Comparison of ENCODE assay signal across 1 cellular context in the genomic region with DNA sequence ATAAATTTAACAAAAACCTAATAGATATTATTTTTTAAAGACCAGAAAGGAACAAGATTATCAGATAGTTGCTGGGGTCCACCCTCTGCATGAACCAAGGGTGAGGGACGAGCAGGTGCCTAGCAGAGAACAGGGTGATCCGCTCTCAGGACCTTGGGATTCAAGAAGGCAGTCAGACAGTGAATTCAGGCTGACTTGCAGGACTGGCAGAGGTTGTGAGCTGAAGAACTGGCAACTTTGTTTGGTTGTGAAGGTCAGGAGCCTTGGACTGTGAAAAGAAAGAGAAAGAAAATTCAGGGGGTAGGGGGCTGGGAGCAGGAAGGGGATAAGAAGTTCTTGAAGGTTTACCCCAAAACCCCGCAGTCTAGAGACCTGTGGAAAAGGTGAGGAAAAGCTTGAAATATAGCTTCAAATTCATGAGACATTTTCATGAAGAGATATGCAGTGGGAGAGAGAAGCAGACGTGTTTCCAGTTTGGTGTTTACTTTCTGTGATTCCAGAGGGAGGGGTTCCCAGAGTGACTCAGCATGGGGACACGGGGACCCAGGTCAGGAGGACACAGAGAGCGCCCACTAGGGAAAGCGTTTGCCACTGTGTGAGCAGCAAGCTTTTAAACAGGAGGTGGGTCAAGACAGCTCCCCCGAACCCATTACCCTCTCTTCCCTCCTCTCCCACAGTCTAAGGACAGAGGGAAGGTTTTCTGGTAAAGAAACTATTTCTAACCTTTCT.
A peak's percentile ranks its signal among the peaks of the same experiment; 100 is the strongest.
TF ChIP-seq lines count a peak whose summit lies in the region.

No MANE protein-coding gene starts in this region.

TF ChIP-seq in K562, 482 proteins besides CTCF, POLR2A, EP300 and RAD21:
- TF ChIP-seq SMARCE1 (IDR thresholded peaks at IDR 0.05) (0 out of 2 replicates have a peak, but pooled peaks have one; percentile 16), CBX5 (IDR thresholded peaks at IDR 0.05; ENCODE audit: borderline replicate concordance, low read depth) (no peak), PHTF2 (CRISPR knock-in tag; IDR thresholded peaks at IDR 0.05) (no peak), MAZ (CRISPR knock-in tag; conservative IDR thresholded peaks at IDR 0.05 in 1 of 2, IDR thresholded peaks at IDR 0.05 in 1 of 2) (peak in 1 of 2 experiments; percentile 62; a peak in 2 of 4 replicates), RCOR1 (IDR thresholded peaks at IDR 0.05; ENCODE audit: borderline replicate concordance in 1 of 2, low read depth in 2 of 2, low read length in 2 of 2) (0 out of 4 replicates have a peak, but pooled peaks of 1 of the 2 experiments have one; percentile 10), JUN (IDR thresholded peaks at IDR 0.05; ENCODE audit: borderline replicate concordance, low read depth, low read length) (0 out of 2 replicates have a peak, but pooled peaks have one; percentile 46), JUN (CRISPR knock-in tag; IDR thresholded peaks at IDR 0.05; ENCODE audit: borderline replicate concordance) (no peak), FOXA3 (CRISPR knock-in tag; conservative IDR thresholded peaks at IDR 0.05 in 1 of 2, IDR thresholded peaks at IDR 0.05 in 1 of 2) (peak; percentile 38 to 43; a peak in 1 of 4 replicates), C11orf30 (IDR thresholded peaks at IDR 0.05; ENCODE audit: low read depth) (peak; percentile 84), ARID1B (IDR thresholded peaks at IDR 0.05) (0 out of 2 replicates have a peak, but pooled peaks have one; percentile 10), RUNX1 (IDR thresholded peaks at IDR 0.05; ENCODE audit: low read depth) (no peak), ZNF316 (IDR thresholded peaks at IDR 0.05) (peak; percentile 69), MAFF (IDR thresholded peaks at IDR 0.05; ENCODE audit: low read length) (peak; percentile 70), NFE2 (IDR thresholded peaks at IDR 0.05; ENCODE audit: low read depth) (peak; percentile 94), LEF1 (IDR thresholded peaks at IDR 0.05) (no peak), FOXK2 (conservative IDR thresholded peaks at IDR 0.05 in 1 of 2, IDR thresholded peaks at IDR 0.05 in 1 of 2; ENCODE audit: low read depth in 2 of 2) (peak; percentile 93), RAD51 (IDR thresholded peaks at IDR 0.05; ENCODE audit: borderline replicate concordance, low read depth) (no peak), SMARCA4 (IDR thresholded peaks at IDR 0.05) (0 out of 2 replicates have a peak, but pooled peaks have one; percentile 16), MAFG (tag; conservative IDR thresholded peaks at IDR 0.05) (peak; percentile 78), NFE2L1 (tag; IDR thresholded peaks at IDR 0.05; ENCODE audit: borderline replicate concordance, low read depth) (peak; percentile 25; the same call in 1 of the 2 replicates), FOSL1 (tag; conservative IDR thresholded peaks at IDR 0.05) (peak; percentile 48), JUND (IDR thresholded peaks at IDR 0.05; ENCODE audit: borderline replicate concordance, low read depth, low read length) (peak; percentile 65; the same call in 1 of the 2 replicates), JUND (tag; IDR thresholded peaks at IDR 0.05; ENCODE audit: borderline replicate concordance, low read depth, low read length) (peak; percentile 57; the same call in 1 of the 3 replicates), MAFK (IDR thresholded peaks at IDR 0.05; ENCODE audit: low read length) (peak; percentile 71)
- TF ChIP-seq, protein P1, sequence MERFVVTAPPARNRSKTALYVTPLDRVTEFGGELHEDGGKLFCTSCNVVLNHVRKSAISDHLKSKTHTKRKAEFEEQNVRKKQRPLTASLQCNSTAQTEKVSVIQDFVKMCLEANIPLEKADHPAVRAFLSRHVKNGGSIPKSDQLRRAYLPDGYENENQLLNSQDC (CRISPR knock-in tag; IDR thresholded peaks at IDR 0.05) = no peak
- TF ChIP-seq, protein P2, sequence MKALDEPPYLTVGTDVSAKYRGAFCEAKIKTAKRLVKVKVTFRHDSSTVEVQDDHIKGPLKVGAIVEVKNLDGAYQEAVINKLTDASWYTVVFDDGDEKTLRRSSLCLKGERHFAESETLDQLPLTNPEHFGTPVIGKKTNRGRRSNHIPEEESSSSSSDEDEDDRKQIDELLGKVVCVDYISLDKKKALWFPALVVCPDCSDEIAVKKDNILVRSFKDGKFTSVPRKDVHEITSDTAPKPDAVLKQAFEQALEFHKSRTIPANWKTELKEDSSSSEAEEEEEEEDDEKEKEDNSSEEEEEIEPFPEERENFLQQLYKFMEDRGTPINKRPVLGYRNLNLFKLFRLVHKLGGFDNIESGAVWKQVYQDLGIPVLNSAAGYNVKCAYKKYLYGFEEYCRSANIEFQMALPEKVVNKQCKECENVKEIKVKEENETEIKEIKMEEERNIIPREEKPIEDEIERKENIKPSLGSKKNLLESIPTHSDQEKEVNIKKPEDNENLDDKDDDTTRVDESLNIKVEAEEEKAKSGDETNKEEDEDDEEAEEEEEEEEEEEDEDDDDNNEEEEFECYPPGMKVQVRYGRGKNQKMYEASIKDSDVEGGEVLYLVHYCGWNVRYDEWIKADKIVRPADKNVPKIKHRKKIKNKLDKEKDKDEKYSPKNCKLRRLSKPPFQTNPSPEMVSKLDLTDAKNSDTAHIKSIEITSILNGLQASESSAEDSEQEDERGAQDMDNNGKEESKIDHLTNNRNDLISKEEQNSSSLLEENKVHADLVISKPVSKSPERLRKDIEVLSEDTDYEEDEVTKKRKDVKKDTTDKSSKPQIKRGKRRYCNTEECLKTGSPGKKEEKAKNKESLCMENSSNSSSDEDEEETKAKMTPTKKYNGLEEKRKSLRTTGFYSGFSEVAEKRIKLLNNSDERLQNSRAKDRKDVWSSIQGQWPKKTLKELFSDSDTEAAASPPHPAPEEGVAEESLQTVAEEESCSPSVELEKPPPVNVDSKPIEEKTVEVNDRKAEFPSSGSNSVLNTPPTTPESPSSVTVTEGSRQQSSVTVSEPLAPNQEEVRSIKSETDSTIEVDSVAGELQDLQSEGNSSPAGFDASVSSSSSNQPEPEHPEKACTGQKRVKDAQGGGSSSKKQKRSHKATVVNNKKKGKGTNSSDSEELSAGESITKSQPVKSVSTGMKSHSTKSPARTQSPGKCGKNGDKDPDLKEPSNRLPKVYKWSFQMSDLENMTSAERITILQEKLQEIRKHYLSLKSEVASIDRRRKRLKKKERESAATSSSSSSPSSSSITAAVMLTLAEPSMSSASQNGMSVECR (CRISPR knock-in tag; IDR thresholded peaks at IDR 0.05) = no peak
- TF ChIP-seq, protein P3, sequence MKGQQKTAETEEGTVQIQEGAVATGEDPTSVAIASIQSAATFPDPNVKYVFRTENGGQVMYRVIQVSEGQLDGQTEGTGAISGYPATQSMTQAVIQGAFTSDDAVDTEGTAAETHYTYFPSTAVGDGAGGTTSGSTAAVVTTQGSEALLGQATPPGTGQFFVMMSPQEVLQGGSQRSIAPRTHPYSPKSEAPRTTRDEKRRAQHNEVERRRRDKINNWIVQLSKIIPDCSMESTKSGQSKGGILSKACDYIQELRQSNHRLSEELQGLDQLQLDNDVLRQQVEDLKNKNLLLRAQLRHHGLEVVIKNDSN (CRISPR knock-in tag; IDR thresholded peaks at IDR 0.05) = no peak
- TF ChIP-seq, protein P4, sequence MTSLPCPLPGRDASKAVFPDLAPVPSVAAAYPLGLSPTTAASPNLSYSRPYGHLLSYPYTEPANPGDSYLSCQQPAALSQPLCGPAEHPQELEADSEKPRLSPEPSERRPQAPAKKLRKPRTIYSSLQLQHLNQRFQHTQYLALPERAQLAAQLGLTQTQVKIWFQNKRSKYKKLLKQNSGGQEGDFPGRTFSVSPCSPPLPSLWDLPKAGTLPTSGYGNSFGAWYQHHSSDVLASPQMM (CRISPR knock-in tag; IDR thresholded peaks at IDR 0.05) = no peak
- TF ChIP-seq, protein P5, sequence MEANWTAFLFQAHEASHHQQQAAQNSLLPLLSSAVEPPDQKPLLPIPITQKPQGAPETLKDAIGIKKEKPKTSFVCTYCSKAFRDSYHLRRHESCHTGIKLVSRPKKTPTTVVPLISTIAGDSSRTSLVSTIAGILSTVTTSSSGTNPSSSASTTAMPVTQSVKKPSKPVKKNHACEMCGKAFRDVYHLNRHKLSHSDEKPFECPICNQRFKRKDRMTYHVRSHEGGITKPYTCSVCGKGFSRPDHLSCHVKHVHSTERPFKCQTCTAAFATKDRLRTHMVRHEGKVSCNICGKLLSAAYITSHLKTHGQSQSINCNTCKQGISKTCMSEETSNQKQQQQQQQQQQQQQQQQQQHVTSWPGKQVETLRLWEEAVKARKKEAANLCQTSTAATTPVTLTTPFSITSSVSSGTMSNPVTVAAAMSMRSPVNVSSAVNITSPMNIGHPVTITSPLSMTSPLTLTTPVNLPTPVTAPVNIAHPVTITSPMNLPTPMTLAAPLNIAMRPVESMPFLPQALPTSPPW (CRISPR knock-in tag; IDR thresholded peaks at IDR 0.05) = peak; percentile 28; the same call in 1 of the 2 replicates
